23 cellular contexts compared by ENCODE assay signal in genomic region chr17:70080541-70081347, GRCh38. TPM values are rescaled to one million over a fixed set of nuclear protein-coding genes. Genes with fewer than 3 reads are reported as not detected.
A peak's percentile ranks its signal among the peaks of the same experiment; 100 is the strongest.
DNase-seq lines count a peak whose midpoint lies in the region; ATAC-seq and TF ChIP-seq lines count a peak whose summit lies in the region.
"Had no signal": no experiment of that assay in that cellular context is flagged by ENCODE, and none has a peak within 500 bp of the region (broad histone marks: within the 10 kb centered on the region; RNA-seq: fewer than 3 reads in every experiment).

No MANE protein-coding gene starts in this region.

- no peaks in the 10 kb centered on the region for H3K9me2 ChIP-seq in OCI-LY7 (ENCODE audit: insufficient read depth, low read length)

- in situ Hi-C loops in gastrocnemius medialis (cut with MboI; ENCODE audit: low sequenced_read_pairs in 4 of 4): no loop called here

- H3K27me3 ChIP-seq in gastrocnemius medialis (no peaks in the 10 kb centered on the region), psoas muscle (ENCODE audit: insufficient read depth in 3 of 3, low read length in 2 of 3) (no peaks in the 10 kb centered on the region)
- H3K27me3 ChIP-seq: esophagus squamous epithelium, neutrophil, Peyer's patch had no signal

- no TSS peak for BruUV-seq in OCI-LY7 (replicated peaks; lab: Mats Ljungman, UMichigan)

- H3K27ac ChIP-seq in gastrocnemius medialis (peak overlapping the region in 1 of 4 donors; percentile 33), psoas muscle (no peak overlapping the region), OCI-LY7 (ENCODE audit: low read depth, low read length, poor library complexity, severe bottlenecking) (no peak overlapping the region)
- H3K27ac ChIP-seq: C4-2B, neutrophil, Peyer's patch had no signal

- H3K9me3 ChIP-seq in gastrocnemius medialis (no peaks in the 10 kb centered on the region), psoas muscle (no peaks in the 10 kb centered on the region), OCI-LY7 (ENCODE audit: low read length) (no peaks in the 10 kb centered on the region)
- H3K9me3 ChIP-seq: esophagus squamous epithelium, neutrophil, Peyer's patch, thoracic aorta had no signal

- no peak overlapping the region for H3K4me3 ChIP-seq in fibroblast of mammary gland (ENCODE audit: control insufficient read depth, low read depth, low read length)
- H3K4me3 ChIP-seq in gastrocnemius medialis: no peak overlapping the region
- no peak overlapping the region for H3K4me3 ChIP-seq in psoas muscle
- H3K4me3 ChIP-seq in OCI-LY7 (ENCODE audit: low read depth, low read length, poor library complexity, severe bottlenecking): no peak overlapping the region
- H3K4me3 ChIP-seq: esophagus squamous epithelium, Peyer's patch, skin epidermis, thoracic aorta had no signal

- no peaks in the 10 kb centered on the region for H3K36me3 ChIP-seq in gastrocnemius medialis
- H3K36me3 ChIP-seq in psoas muscle (ENCODE audit: insufficient read depth in 1 of 2, low read depth in 1 of 2): no peaks in the 10 kb centered on the region
- no peaks in the 10 kb centered on the region for H3K36me3 ChIP-seq in OCI-LY7 (ENCODE audit: insufficient read depth, low read length)
- H3K36me3 ChIP-seq: esophagus squamous epithelium, neutrophil, Peyer's patch, thoracic aorta had no signal

- H3K4me1 ChIP-seq in gastrocnemius medialis (no peaks in the 10 kb centered on the region), psoas muscle (no peaks in the 10 kb centered on the region), OCI-LY7 (ENCODE audit: insufficient read depth, low read length, poor library complexity, severe bottlenecking) (no peaks in the 10 kb centered on the region)
- H3K4me1 ChIP-seq: esophagus squamous epithelium, Peyer's patch had no signal

- no peak overlapping the region for H3K4me2 ChIP-seq in OCI-LY7 (ENCODE audit: low read length)

- no peaks in the 10 kb centered on the region for H4K20me1 ChIP-seq in OCI-LY7 (ENCODE audit: insufficient read depth, low read length)

- TF ChIP-seq CTCF in fibroblast of mammary gland (conservative IDR thresholded peaks at IDR 0.05; ENCODE audit: control insufficient read depth, insufficient read depth, low read depth, low read length): no peak
- no peak for TF ChIP-seq CTCF in gastrocnemius medialis (IDR thresholded peaks at IDR 0.05 in 4 of 5, conservative IDR thresholded peaks at IDR 0.05 in 1 of 5)
- TF ChIP-seq CTCF in psoas muscle (IDR thresholded peaks at IDR 0.05): no peak
- TF ChIP-seq CTCF in OCI-LY7 (conservative IDR thresholded peaks at IDR 0.05; ENCODE audit: low read length): no peak

- WGBS in psoas muscle, 3 donors: 50 to 71% (median 52%) methylated on average over 7 of the region's 7 CpGs

- TF ChIP-seq POLR2A in gastrocnemius medialis (IDR thresholded peaks at IDR 0.05): no peak

- no peak overlapping the region for H2AFZ ChIP-seq in OCI-LY7 (ENCODE audit: low read length)

- H3K79me2 ChIP-seq in OCI-LY7 (ENCODE audit: insufficient read depth, low read depth, low read length): no peaks in the 10 kb centered on the region

- intact Hi-C loops in gastrocnemius medialis (cut with DNase I; ENCODE audit: low total_unique reads) (no loop called here), psoas muscle (cut with DNase I) (no loop called here), OCI-LY7 (cut with micrococcal nuclease; ENCODE audit: unreplicated experiment) (no loop called here)

- DNase-seq in EH (ENCODE audit: low read depth): peak; percentile 6
- peak; percentile 66 for DNase-seq in amniotic epithelial cell (ENCODE audit: low read depth)
- DNase-seq in fibroblast of mammary gland (ENCODE audit: low read depth): peak; percentile 67
- DNase-seq in gastrocnemius medialis: no peak
- DNase-seq in psoas muscle: no peak
- DNase-seq in OCI-LY7 (ENCODE audit: low spot score): no peak
- no peak for DNase-seq in activated CD4-positive, alpha-beta T cell treated with anti-CD3 and anti-CD28 coated beads for 1 hour
- DNase-seq: activated CD4-positive, alpha-beta T cell treated with anti-CD3 and anti-CD28 coated beads, Interleukin-2, amount 10 ng/mL, durations not matched to agents 7 days and 5 days; activated naive CD4-positive, alpha-beta T cell treated with anti-CD3 and anti-CD28 coated beads, Interleukin-2, amount 10 ng/mL, durations not matched to agents 7 days and 5 days; esophagus squamous epithelium; hypothalamus; NCI-H82; Peyer's patch; stimulated activated CD4-positive, alpha-beta T cell treated with anti-CD3 and anti-CD28 coated beads, Interleukin-4, amount 100 ng/mL, for 4 hours; stimulated activated CD8-positive, alpha-beta memory T cell treated with anti-CD3 and anti-CD28 coated beads, Interleukin-4, amount 100 ng/mL, for 48 hours; SW 1271 had no signal

- peak; percentile 49 to 71 for ATAC-seq in gastrocnemius medialis
- no peak for ATAC-seq in psoas muscle
- no peak for ATAC-seq in HG02678 (IDR thresholded peaks at IDR 0.05; ENCODE audit: unreplicated experiment)

- CTCF ChIA-PET in OCI-LY7 (lab: Charles Lee; ENCODE audit: unreplicated experiment): interaction anchor here (1.2 kb wide), 1 partner anchor 9 kb away, joined by 3 read pairs; no protein-coding TSS in a partner anchor

- POLR2A ChIA-PET in OCI-LY7 (lab: Charles Lee): interaction anchor here (1.5 kb wide), 1 partner anchor 9 kb away, joined by 7 read pairs; no protein-coding TSS in a partner anchor

RNA-seq across cellular contexts. Expression of gene KCNJ16, which starts 5.7 kb away (rescaled TPM):
- total RNA-seq in gastrocnemius medialis (under 1 TPM in 1 of 4 donors, not detected in 3; 1.00 TPM), psoas muscle (not detected), OCI-LY7 (2022) (not detected in 2 replicates)
- under 1 TPM in 2 of 3 donors, not detected in 1; 0.04 to 0.27 TPM for polyA plus RNA-seq in psoas muscle
- total RNA-seq in OCI-LY7 (2014; rRNA removed; shearing (Covaris generic)): not detected in 2 replicates
- total RNA-seq: activated CD4-positive, alpha-beta T cell treated with anti-CD3 and anti-CD28 coated beads, Interleukin-2, amount 10 ng/mL, durations not matched to agents 7 days and 5 days; bronchial epithelial cell; H4 had no signal

Comparison
In these comparisons a context has a peak if more than half of its experiments do, and no peak if none do; other contexts are left out.
1. DNase-seq: peak in EH (single experiment), amniotic epithelial cell (single experiment) and fibroblast of mammary gland (single experiment); none in gastrocnemius medialis (0 of 2), psoas muscle (0 of 2), OCI-LY7 (single experiment) and activated CD4-positive, alpha-beta T cell treated with anti-CD3 and anti-CD28 coated beads for 1 hour (single experiment).
2. ATAC-seq: peak in gastrocnemius medialis (2 of 2); none in psoas muscle (0 of 4) and HG02678 (single experiment).